13 cellular contexts compared by ENCODE assay signal in the genomic region with DNA sequence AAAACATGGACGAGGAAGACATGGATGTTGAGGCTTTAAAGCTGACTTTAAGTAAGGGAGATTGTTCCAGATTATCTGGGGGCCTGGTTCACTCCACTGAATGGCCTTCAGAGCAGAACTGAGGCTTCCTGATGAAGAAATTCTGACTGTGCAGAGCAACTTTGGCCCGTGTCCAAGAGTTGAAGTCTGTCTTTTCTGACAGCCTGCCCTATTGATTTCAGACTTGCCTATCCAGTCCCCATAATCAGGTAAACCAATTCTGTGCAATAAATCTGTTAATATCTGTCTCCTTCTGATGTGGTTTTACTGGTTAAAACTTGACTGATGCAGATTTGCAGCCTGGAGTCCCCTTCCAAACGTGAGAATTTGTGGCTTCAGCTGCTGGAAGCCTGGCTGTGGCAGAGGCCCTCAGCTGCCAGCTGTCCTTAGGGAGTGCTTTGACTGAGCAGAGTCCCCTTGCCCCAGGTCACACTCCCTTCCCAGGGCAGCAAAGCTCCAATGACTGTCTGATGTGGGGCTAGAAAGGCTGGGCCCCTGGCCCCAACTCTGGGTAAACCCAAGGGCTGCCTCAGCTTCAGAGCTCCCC.
DNase-seq lines count a peak whose midpoint lies in the region; ATAC-seq, FAIRE-seq and TF ChIP-seq lines count a peak whose summit lies in the region.
"Had no signal": no experiment of that assay in that cellular context is flagged by ENCODE, and none has a peak within 500 bp of the region (broad histone marks: within the 10 kb centered on the region; RNA-seq: fewer than 3 reads in every experiment).

No MANE protein-coding gene starts in this region.

- H3K9ac ChIP-seq in endothelial cell of umbilical vein (replicated peaks; ENCODE audit: extremely low read depth, insufficient read depth, low read length) = no peak overlapping the region

- in situ Hi-C loops in ACHN (cut with HindIII; ENCODE audit: low pct_ligation_motif_present, low pct_unique_long_range_greater_than_20kb, low sequenced_read_pairs) = no loop called here
- in situ Hi-C loops in GM13976 (cut with MboI; ENCODE audit: low sequenced_read_pairs, unreplicated experiment) = no loop called here

- BruUV-seq in endothelial cell of umbilical vein (replicated peaks; lab: Mats Ljungman, UMichigan) = no TSS peak

- no peak for ATAC-seq in HG03039 (IDR thresholded peaks at IDR 0.05; ENCODE audit: unreplicated experiment)
- ATAC-seq: lower lobe of right lung had no signal

- H3K79me2 ChIP-seq in endothelial cell of umbilical vein (ENCODE audit: control insufficient read depth, insufficient read depth, low read length) = no peaks in the 10 kb centered on the region

- H2AFZ ChIP-seq in endothelial cell of umbilical vein (ENCODE audit: low read depth, low read length) = no peak overlapping the region

- no peak overlapping the region for H3K4me3 ChIP-seq in endothelial cell of umbilical vein (replicated peaks in 1 of 3; ENCODE audit: insufficient read depth in 1 of 3, low read depth in 1 of 3, low read length in 3 of 3)
- H3K4me3 ChIP-seq: HAP-1, lower lobe of right lung, upper lobe of left lung had no signal

- H3K27ac ChIP-seq in endothelial cell of umbilical vein (ENCODE audit: insufficient read depth, low read depth, low read length) = no peak overlapping the region
- H3K27ac ChIP-seq: lower lobe of right lung, upper lobe of left lung had no signal

- H4K20me1 ChIP-seq in endothelial cell of umbilical vein (replicated peaks; ENCODE audit: control insufficient read depth, extremely low read depth, insufficient read depth, low read length) = no peaks in the 10 kb centered on the region

- TF ChIP-seq CTCF in endothelial cell of umbilical vein (IDR thresholded peaks at IDR 0.05; ENCODE audit: extremely low read depth in 1 of 2, insufficient read depth in 1 of 2, low read depth in 1 of 2, low read length in 2 of 2) (no peak), GM13976 (IDR thresholded peaks at IDR 0.05; ENCODE audit: borderline replicate concordance, control extremely low read depth, extremely low read depth, insufficient read depth, missing control alignments) (no peak)

- peaks cover 0 to 6% of the 10 kb centered on the region in 2 experiments for H3K27me3 ChIP-seq in endothelial cell of umbilical vein (ENCODE audit: control insufficient read depth in 2 of 2, insufficient read depth in 2 of 2, low read length in 2 of 2)
- H3K27me3 ChIP-seq: upper lobe of left lung had no signal

- no peaks in the 10 kb centered on the region for H3K9me3 ChIP-seq in endothelial cell of umbilical vein (replicated peaks; ENCODE audit: control insufficient read depth, insufficient read depth, low read length)
- H3K9me3 ChIP-seq: HAP-1, lower lobe of right lung, upper lobe of left lung had no signal

- dilution Hi-C loops in endothelial cell of umbilical vein (cut with MboI; ENCODE audit: extremely low pct_ligation_motif_present, low sequenced_read_pairs) = no loop called here

- CTCF ChIA-PET in endothelial cell of umbilical vein (lab: Charles Lee) = interaction anchor here (0.6 kb wide), 1 partner anchor 16 kb away, joined by 3 read pairs; no protein-coding TSS in a partner anchor

- intact Hi-C loops in endothelial cell of umbilical vein (cut with micrococcal nuclease) = no loop called here

- no peak for FAIRE-seq in endothelial cell of umbilical vein (lab: Jason Lieb, UNC)

- H3K4me1 ChIP-seq in endothelial cell of umbilical vein (ENCODE audit: control insufficient read depth, extremely low read depth, insufficient read depth, low read length) = no peaks in the 10 kb centered on the region
- H3K4me1 ChIP-seq: HAP-1, lower lobe of right lung had no signal

- H3K9me1 ChIP-seq in endothelial cell of umbilical vein (replicated peaks; ENCODE audit: control insufficient read depth, extremely low read depth, insufficient read depth, low read length) = no peaks in the 10 kb centered on the region

- peak; percentile 57 to 71 for DNase-seq in NCI-H524 (lab: John Stamatoyannopoulos, UW)
- no peak for DNase-seq in NCI-H524 treated with DMSO at 0.1 percent for 48 hours (lab: John Stamatoyannopoulos, UW)
- peak; percentile 70 for DNase-seq in NCI-H69 (lab: John Stamatoyannopoulos, UW)
- peak; percentile 18 for DNase-seq in endothelial cell of umbilical vein (ENCODE audit: low read depth, low spot score)
- peak; percentile 16 for DNase-seq in retina
- no peak for DNase-seq in ACHN
- DNase-seq in GM13976 (ENCODE audit: low spot score) = no peak
- DNase-seq: lower lobe of right lung; SHP77 treated with DMSO at 0.1 percent for 48 hours; stimulated activated CD4-positive, alpha-beta T cell treated with anti-CD3 and anti-CD28 coated beads, Interleukin-2, amount 100 ng/mL, for 24 hours had no signal

- no peak for TF ChIP-seq POLR2A in endothelial cell of umbilical vein (IDR thresholded peaks at IDR 0.05; ENCODE audit: low read depth, low read length)

- H3K36me3 ChIP-seq in endothelial cell of umbilical vein (ENCODE audit: control insufficient read depth in 2 of 2, extremely low read depth in 1 of 2, insufficient read depth in 2 of 2, low read length in 2 of 2) = no peaks in the 10 kb centered on the region
- H3K36me3 ChIP-seq: HAP-1, lower lobe of right lung, upper lobe of left lung had no signal

- no peak overlapping the region for H3K4me2 ChIP-seq in endothelial cell of umbilical vein (ENCODE audit: insufficient read depth, low read length)

- POLR2A ChIA-PET in endothelial cell of umbilical vein (lab: Charles Lee) = no interaction called here

TF ChIP-seq in endothelial cell of umbilical vein, 7 proteins besides CTCF, POLR2A, EP300 and RAD21:
- no peak for TF ChIP-seq POLR2AphosphoS5 (IDR thresholded peaks at IDR 0.05; ENCODE audit: insufficient read depth, low read depth, low read length)
- TF ChIP-seq FOS (IDR thresholded peaks at IDR 0.05; ENCODE audit: borderline replicate concordance, insufficient read depth, low read length) = no peak
- no peak for TF ChIP-seq EZH2 (IDR thresholded peaks at IDR 0.05; ENCODE audit: borderline replicate concordance, low read depth, low read length, severe bottlenecking)
- TF ChIP-seq, protein P1, sequence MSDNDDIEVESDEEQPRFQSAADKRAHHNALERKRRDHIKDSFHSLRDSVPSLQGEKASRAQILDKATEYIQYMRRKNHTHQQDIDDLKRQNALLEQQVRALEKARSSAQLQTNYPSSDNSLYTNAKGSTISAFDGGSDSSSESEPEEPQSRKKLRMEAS (IDR thresholded peaks at IDR 0.05; ENCODE audit: insufficient read depth, insufficient read length) = no peak
- TF ChIP-seq GATA2 (IDR thresholded peaks at IDR 0.05; ENCODE audit: insufficient read depth, insufficient read length, low read depth, low read length) = no peak
- no peak for TF ChIP-seq MYC (IDR thresholded peaks at IDR 0.05; ENCODE audit: low read depth, low read length)
- TF ChIP-seq JUN (IDR thresholded peaks at IDR 0.05; ENCODE audit: borderline replicate concordance, insufficient read depth, insufficient read length, low read depth) = no peak

Comparison
In these comparisons a context has a peak if more than half of its experiments do, and no peak if none do; other contexts are left out.
1. DNase-seq: peak in NCI-H524 (2 of 2), NCI-H69 (single experiment), endothelial cell of umbilical vein (single experiment) and retina (single experiment); none in NCI-H524 treated with DMSO at 0.1 percent for 48 hours (single experiment), ACHN (single experiment) and GM13976 (single experiment).